Comparison of ENCODE assay signal across 22 cellular contexts in the genomic region with DNA sequence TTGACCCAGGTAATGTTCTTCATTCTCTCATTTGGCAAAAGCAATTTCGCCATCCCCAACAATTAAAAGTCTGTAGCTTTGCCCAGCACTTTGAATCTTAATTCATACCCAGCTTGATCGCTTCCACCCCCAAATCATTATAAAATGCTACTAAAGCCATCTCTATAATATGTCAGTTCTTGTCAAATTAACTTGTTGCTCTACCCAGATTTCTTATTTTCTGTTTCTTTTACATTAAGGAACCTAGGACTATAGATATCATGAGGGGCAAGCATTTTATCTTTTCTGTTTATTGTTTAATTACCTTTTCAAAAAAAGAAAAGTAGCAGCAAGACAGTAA. TPM values are rescaled to one million over a fixed set of nuclear protein-coding genes. Genes with fewer than 3 reads are reported as not detected.
A peak's percentile ranks its signal among the peaks of the same experiment; 100 is the strongest.
DNase-seq lines count a peak whose midpoint lies in the region; TF ChIP-seq lines count a peak whose summit lies in the region.
"Had no signal": no experiment of that assay in that cellular context is flagged by ENCODE, and none has a peak within 500 bp of the region (broad histone marks: within the 10 kb centered on the region; RNA-seq: fewer than 3 reads in every experiment).

No MANE protein-coding gene starts in this region.

- H3K4me1 ChIP-seq in HEK293 (ENCODE audit: control insufficient read depth, insufficient read depth, low read length) (peaks cover 40% of the 10 kb centered on the region), neuron (ENCODE audit: insufficient read depth, low read length) (peaks cover 37% of the 10 kb centered on the region)

- H3K36me3 ChIP-seq in HEK293 (ENCODE audit: control insufficient read depth in 2 of 2, insufficient read depth in 1 of 2, low read length in 2 of 2) (no peaks in the 10 kb centered on the region), neuron (ENCODE audit: insufficient read depth, low read length) (peaks cover 3% of the 10 kb centered on the region)

- no peaks in the 10 kb centered on the region for H3K27me3 ChIP-seq in neuron (ENCODE audit: insufficient read depth, low read length)

- H3K9me3 ChIP-seq in HEK293 (ENCODE audit: control insufficient read depth, insufficient read depth, low read depth, low read length): no peaks in the 10 kb centered on the region
- H3K9me3 ChIP-seq in neuron (ENCODE audit: low read length): no peaks in the 10 kb centered on the region
- H3K9me3 ChIP-seq: SK-N-SH had no signal

- H3K4me3 ChIP-seq in HEK293 (ENCODE audit: low read depth, low read length) (no peak overlapping the region), neuron (ENCODE audit: low read length) (peak overlapping the region; percentile 75)

- no peak overlapping the region for H2AFZ ChIP-seq in neuron (ENCODE audit: low read depth, low read length)

- TF ChIP-seq CTCF in HEK293 (tag by site-specific recombination; IDR thresholded peaks at IDR 0.05): no peak

- DNase-seq in caudate nucleus (lab: John Stamatoyannopoulos, UW): no peak
- DNase-seq in kidney tubule cell (ENCODE audit: low spot score): peak; percentile 11
- no peak for DNase-seq in MV-4-11 (lab: John Stamatoyannopoulos, UW)
- no peak for DNase-seq in NCI-H526 (lab: John Stamatoyannopoulos, UW)
- DNase-seq in occipital lobe (lab: John Stamatoyannopoulos, UW): no peak
- DNase-seq in HuH-7 (ENCODE audit: low spot score): no peak
- DNase-seq: DMS153; DND-41; H7; Karpas-422; NCI-H1092 treated with DMSO at 0.1 percent for 48 hours; NCI-H1436 treated with DMSO at 0.1 percent for 48 hours; NCI-H187 treated with DMSO at 0.1 percent for 48 hours; NCI-H446; NCI-H524 treated with DMSO at 0.1 percent for 48 hours; NCI-H82; NK-92 treated with Interleukin-12 subunit alpha and Interleukin-12 subunit beta, amount 100 ng/mL, for 24 hours; PC-3; SK-N-SH had no signal

- H3K27ac ChIP-seq in HEK293 (ENCODE audit: extremely low read depth, low read depth, low read length) (no peak overlapping the region), caudate nucleus (ENCODE audit: low read depth, low read length) (peak overlapping the region; percentile 98)

- CTCF ChIA-PET in HEK293 (lab: Yijun Ruan, JAX): interaction anchor here (0.8 to 3.6 kb wide), 3 partner anchors 11 to 114 kb away, joined by 3 to 22 read pairs (median 4); no protein-coding TSS in a partner anchor

- POLR2A ChIA-PET in HEK293 (lab: Yijun Ruan, JAX): interaction anchor here (0.6 kb wide), 1 partner anchor 31 kb away, joined by 4 read pairs; no protein-coding TSS in a partner anchor

TF ChIP-seq in HEK293, 187 proteins besides CTCF, POLR2A, EP300 and RAD21:
- TF ChIP-seq SCRT2 (tag by site-specific recombination; IDR thresholded peaks at IDR 0.05): peak; percentile 61
- TF ChIP-seq ZNF248 (tag by site-specific recombination; IDR thresholded peaks at IDR 0.05): no peak

RNA-seq across cellular contexts. Expression of a gene that starts 6.1 kb away (rescaled TPM):
- 274 TPM for total RNA-seq in occipital lobe
- total RNA-seq: A172, H7, PC-3 had no signal
